9 cellular contexts compared by ENCODE assay signal in genomic region chr16:84751947-84752346, GRCh38. TPM values are rescaled to one million over a fixed set of nuclear protein-coding genes. Genes with fewer than 3 reads are reported as not detected.
DNase-seq lines count a peak whose midpoint lies in the region; ATAC-seq and TF ChIP-seq lines count a peak whose summit lies in the region.
"Had no signal": no experiment of that assay in that cellular context is flagged by ENCODE, and none has a peak within 500 bp of the region (broad histone marks: within the 10 kb centered on the region; RNA-seq: fewer than 3 reads in every experiment).

No MANE protein-coding gene starts in this region.

- DNase-seq in GM12865 (ENCODE audit: low read depth) (peak; percentile 86), HCEC 1CT (peak; percentile 13), T-helper 17 cell (no peak), NCI-H345 (lab: John Stamatoyannopoulos, UW) (no peak), H4 (ENCODE audit: low spot score) (no peak), Caco-2 (no peak)
- DNase-seq: NCI-H1436 treated with DMSO at 0.1 percent for 48 hours had no signal

- TF ChIP-seq CTCF in GM12865 (IDR thresholded peaks at IDR 0.05; ENCODE audit: insufficient read depth, low read depth, low read length, missing control alignments) (no peak), liver (IDR thresholded peaks at IDR 0.05; ENCODE audit: low read depth, low read length, missing input control) (no peak), Caco-2 (IDR thresholded peaks at IDR 0.05; ENCODE audit: insufficient read depth in 1 of 2, low read depth in 1 of 2, low read length in 1 of 2, severe bottlenecking in 1 of 2, unreplicated experiment in 1 of 2) (no peak)

- H3K9me3 ChIP-seq in T-helper 17 cell (ENCODE audit: control insufficient read depth, low read length, poor library complexity, severe bottlenecking) = no peaks in the 10 kb centered on the region
- no peaks in the 10 kb centered on the region for H3K9me3 ChIP-seq in liver (ENCODE audit: control insufficient read depth in 4 of 4, low read length in 3 of 4)
- no peaks in the 10 kb centered on the region for H3K9me3 ChIP-seq in Caco-2

- POLR2A ChIA-PET in Caco-2 (lab: Charles Lee) = no interaction called here

- BruUV-seq in Caco-2 (replicated peaks; lab: Mats Ljungman, UMichigan) = no TSS peak

- no peak overlapping the region for H3K4me3 ChIP-seq in GM12865 (ENCODE audit: low read depth, low read length)
- H3K4me3 ChIP-seq in liver (ENCODE audit: low read depth in 1 of 3, low read length in 3 of 3) = no peak overlapping the region
- no peak overlapping the region for H3K4me3 ChIP-seq in Caco-2 (ENCODE audit: low read depth, low read length)
- H3K4me3 ChIP-seq: neural progenitor cell had no signal

- H3K9ac ChIP-seq in liver (ENCODE audit: low read depth in 1 of 2, low read length in 2 of 2) = no peak overlapping the region
- H3K9ac ChIP-seq: neural progenitor cell had no signal

- peak overlapping the region; percentile 65 for H3K4me3 Mint-ChIP-seq in T-helper 17 cell
- no peak overlapping the region for H3K4me3 Mint-ChIP-seq in Caco-2 (ENCODE audit: unreplicated experiment)
- H3K4me3 Mint-ChIP-seq: neural progenitor cell had no signal

- H3K36me3 ChIP-seq in liver (ENCODE audit: control insufficient read depth in 4 of 4, insufficient read depth in 3 of 4, low read depth in 1 of 4, low read length in 3 of 4) (no peaks in the 10 kb centered on the region), Caco-2 (ENCODE audit: control insufficient read depth, insufficient read depth, low read length) (peaks cover 3% of the 10 kb centered on the region)
- H3K36me3 ChIP-seq: neural progenitor cell had no signal

- H3K4me1 ChIP-seq in liver (ENCODE audit: control insufficient read depth in 4 of 4, insufficient read depth in 4 of 4, low read length in 3 of 4) = peaks cover 0 to 17% (median 7%) of the 10 kb centered on the region in 4 donors
- no peaks in the 10 kb centered on the region for H3K4me1 ChIP-seq in Caco-2
- H3K4me1 ChIP-seq: neural progenitor cell had no signal

- H3K27ac ChIP-seq in liver (ENCODE audit: low read depth in 1 of 2, low read length in 2 of 2) = no peak overlapping the region
- H3K27ac ChIP-seq: neural progenitor cell had no signal

- intact Hi-C loops in Caco-2 (cut with micrococcal nuclease; ENCODE audit: unreplicated experiment) = no loop called here

- H3K4me1 Mint-ChIP-seq in T-helper 17 cell = peaks cover 50% of the 10 kb centered on the region
- H3K4me1 Mint-ChIP-seq in Caco-2 (ENCODE audit: low read depth, unreplicated experiment) = peaks cover 6% of the 10 kb centered on the region

- H3K27me3 ChIP-seq in liver (ENCODE audit: control insufficient read depth in 4 of 4, insufficient read depth in 4 of 4, low read length in 3 of 4) = no peaks in the 10 kb centered on the region
- H3K27me3 ChIP-seq in Caco-2 (replicated peaks; ENCODE audit: control insufficient read depth, insufficient read depth, low read length) = no peaks in the 10 kb centered on the region
- H3K27me3 ChIP-seq: neural progenitor cell had no signal

- H3K27ac Mint-ChIP-seq in T-helper 17 cell (peak overlapping the region; percentile 83), Caco-2 (ENCODE audit: unreplicated experiment) (no peak overlapping the region)
- H3K27ac Mint-ChIP-seq: neural progenitor cell had no signal

- no peaks in the 10 kb centered on the region for H3K9me3 Mint-ChIP-seq in Caco-2 (ENCODE audit: unreplicated experiment)
- H3K9me3 Mint-ChIP-seq: neural progenitor cell had no signal

- no peak for TF ChIP-seq RAD21 in liver (IDR thresholded peaks at IDR 0.05)

- no peaks in the 10 kb centered on the region for H3K36me3 Mint-ChIP-seq in T-helper 17 cell (ENCODE audit: low read depth)
- H3K36me3 Mint-ChIP-seq in Caco-2 (ENCODE audit: insufficient read depth, unreplicated experiment) = peaks cover 55% of the 10 kb centered on the region

- peak; percentile 10 for ATAC-seq in T-helper 17 cell

- CTCF ChIA-PET in Caco-2 (lab: Charles Lee) = interaction anchor here (1.7 to 2.2 kb wide), 3 partner anchors 14 to 200 kb away, joined by 4 to 10 read pairs (median 5); no protein-coding TSS in a partner anchor

- H3K27me3 Mint-ChIP-seq in T-helper 17 cell (no peaks in the 10 kb centered on the region), Caco-2 (ENCODE audit: insufficient read depth, unreplicated experiment) (no peaks in the 10 kb centered on the region)

TF ChIP-seq in liver, 16 proteins besides CTCF, POLR2A, EP300 and RAD21:
- TF ChIP-seq ZBTB33 (IDR thresholded peaks at IDR 0.05) (no peak), YY1 (IDR thresholded peaks at IDR 0.05) (peak; percentile 15), FOXA1 (IDR thresholded peaks at IDR 0.05) (no peak), MAX (IDR thresholded peaks at IDR 0.05) (no peak)

RNA-seq across cellular contexts. Expression of gene USP10, which starts 52.1 kb away (rescaled TPM):
- total RNA-seq in T-helper 17 cell (100 to 1,000 TPM; 169 to 221 TPM), liver (10 to 100 TPM; 40.8 to 43.3 TPM), Caco-2 (2022) (144 and 147 TPM in 2 replicates)
- 10 to 100 TPM; 28.2 to 46.1 TPM for polyA plus RNA-seq in liver
- total RNA-seq in H4 (2014; rRNA removed; shearing (Covaris generic)) = 48.5 and 79.5 TPM in 2 replicates

Comparison
In these comparisons a context has a peak if more than half of its experiments do, and no peak if none do; other contexts are left out.
1. DNase-seq: peak in GM12865 (single experiment) and HCEC 1CT (single experiment); none in T-helper 17 cell (0 of 3), NCI-H345 (single experiment), H4 (single experiment) and Caco-2 (0 of 2).